ENCODE assay signal across 1 cellular context in the genomic region with DNA sequence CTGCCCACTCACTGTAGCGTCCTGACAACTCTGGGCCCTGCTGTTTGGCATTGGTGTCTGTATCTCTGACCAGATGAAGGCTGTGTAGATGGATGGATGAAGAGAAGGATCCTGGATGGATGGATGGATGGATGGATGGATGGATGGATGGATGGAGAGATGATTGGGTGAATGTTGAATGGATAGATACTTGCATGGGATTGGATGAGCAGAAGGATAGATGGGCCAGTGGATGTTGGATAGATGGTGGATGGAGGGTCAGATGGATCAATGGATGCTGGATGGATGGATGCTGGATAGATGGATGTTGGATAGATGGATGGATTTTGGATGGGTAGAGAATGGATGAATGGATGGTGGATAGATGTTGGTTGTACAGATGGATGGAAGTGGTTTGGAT.
TF ChIP-seq lines count a peak whose summit lies in the region.

No MANE protein-coding gene starts in this region.

TF ChIP-seq in K562, 482 proteins besides CTCF, POLR2A, EP300 and RAD21 (continued from another document):
- TF ChIP-seq, protein P1, sequence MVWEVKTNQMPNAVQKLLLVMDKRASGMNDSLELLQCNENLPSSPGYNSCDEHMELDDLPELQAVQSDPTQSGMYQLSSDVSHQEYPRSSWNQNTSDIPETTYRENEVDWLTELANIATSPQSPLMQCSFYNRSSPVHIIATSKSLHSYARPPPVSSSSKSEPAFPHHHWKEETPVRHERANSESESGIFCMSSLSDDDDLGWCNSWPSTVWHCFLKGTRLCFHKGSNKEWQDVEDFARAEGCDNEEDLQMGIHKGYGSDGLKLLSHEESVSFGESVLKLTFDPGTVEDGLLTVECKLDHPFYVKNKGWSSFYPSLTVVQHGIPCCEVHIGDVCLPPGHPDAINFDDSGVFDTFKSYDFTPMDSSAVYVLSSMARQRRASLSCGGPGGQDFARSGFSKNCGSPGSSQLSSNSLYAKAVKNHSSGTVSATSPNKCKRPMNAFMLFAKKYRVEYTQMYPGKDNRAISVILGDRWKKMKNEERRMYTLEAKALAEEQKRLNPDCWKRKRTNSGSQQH (CRISPR knock-in tag; IDR thresholded peaks at IDR 0.05), result peak; percentile 71; the same call in 1 of the 2 replicates
- TF ChIP-seq CHD1 (IDR thresholded peaks at IDR 0.05; ENCODE audit: low read length), result no peak
- no peak for TF ChIP-seq HIVEP1 (CRISPR knock-in tag; IDR thresholded peaks at IDR 0.05)
- no peak for TF ChIP-seq ZNF239 (CRISPR knock-in tag; IDR thresholded peaks at IDR 0.05)
